Comparison of ENCODE assay signal across 1 cellular context in genomic region chr2:202035089-202035940, GRCh38.
TF ChIP-seq lines count a peak whose summit lies in the region.

No MANE protein-coding gene starts in this region.

TF ChIP-seq in WTC11, 78 proteins besides CTCF, POLR2A, EP300 and RAD21 (continued from another document):
- no peak for TF ChIP-seq ZNF425 (CRISPR knock-in tag; conservative IDR thresholded peaks at IDR 0.05)
- TF ChIP-seq HMGXB4 (CRISPR knock-in tag; IDR thresholded peaks at IDR 0.05), result peak; percentile 81; the same call in 1 of the 2 replicates
- TF ChIP-seq, protein P1, sequence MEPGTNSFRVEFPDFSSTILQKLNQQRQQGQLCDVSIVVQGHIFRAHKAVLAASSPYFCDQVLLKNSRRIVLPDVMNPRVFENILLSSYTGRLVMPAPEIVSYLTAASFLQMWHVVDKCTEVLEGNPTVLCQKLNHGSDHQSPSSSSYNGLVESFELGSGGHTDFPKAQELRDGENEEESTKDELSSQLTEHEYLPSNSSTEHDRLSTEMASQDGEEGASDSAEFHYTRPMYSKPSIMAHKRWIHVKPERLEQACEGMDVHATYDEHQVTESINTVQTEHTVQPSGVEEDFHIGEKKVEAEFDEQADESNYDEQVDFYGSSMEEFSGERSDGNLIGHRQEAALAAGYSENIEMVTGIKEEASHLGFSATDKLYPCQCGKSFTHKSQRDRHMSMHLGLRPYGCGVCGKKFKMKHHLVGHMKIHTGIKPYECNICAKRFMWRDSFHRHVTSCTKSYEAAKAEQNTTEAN (CRISPR knock-in tag; IDR thresholded peaks at IDR 0.05), result peak; percentile 74
- TF ChIP-seq TEAD4 (CRISPR knock-in tag; IDR thresholded peaks at IDR 0.05), result no peak
- TF ChIP-seq ZNF219 (CRISPR knock-in tag; IDR thresholded peaks at IDR 0.05; ENCODE audit: borderline replicate concordance), result peak; percentile 74; the same call in 1 of the 2 replicates
- TF ChIP-seq NFE2L1 (CRISPR knock-in tag; IDR thresholded peaks at IDR 0.05), result peak; percentile 66
- no peak for TF ChIP-seq RELA (CRISPR knock-in tag; IDR thresholded peaks at IDR 0.05; ENCODE audit: borderline replicate concordance)
- TF ChIP-seq CDX4 (CRISPR knock-in tag; IDR thresholded peaks at IDR 0.05; ENCODE audit: borderline replicate concordance), result no peak
- TF ChIP-seq AR (CRISPR knock-in tag; IDR thresholded peaks at IDR 0.05), result no peak
- 0 out of 2 replicates have a peak, but pooled peaks have one; percentile 9 for TF ChIP-seq NR3C1 (CRISPR knock-in tag; conservative IDR thresholded peaks at IDR 0.05; ENCODE audit: low read depth)
- TF ChIP-seq, protein P2, sequence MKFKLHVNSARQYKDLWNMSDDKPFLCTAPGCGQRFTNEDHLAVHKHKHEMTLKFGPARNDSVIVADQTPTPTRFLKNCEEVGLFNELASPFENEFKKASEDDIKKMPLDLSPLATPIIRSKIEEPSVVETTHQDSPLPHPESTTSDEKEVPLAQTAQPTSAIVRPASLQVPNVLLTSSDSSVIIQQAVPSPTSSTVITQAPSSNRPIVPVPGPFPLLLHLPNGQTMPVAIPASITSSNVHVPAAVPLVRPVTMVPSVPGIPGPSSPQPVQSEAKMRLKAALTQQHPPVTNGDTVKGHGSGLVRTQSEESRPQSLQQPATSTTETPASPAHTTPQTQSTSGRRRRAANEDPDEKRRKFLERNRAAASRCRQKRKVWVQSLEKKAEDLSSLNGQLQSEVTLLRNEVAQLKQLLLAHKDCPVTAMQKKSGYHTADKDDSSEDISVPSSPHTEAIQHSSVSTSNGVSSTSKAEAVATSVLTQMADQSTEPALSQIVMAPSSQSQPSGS (CRISPR knock-in tag; IDR thresholded peaks at IDR 0.05; ENCODE audit: borderline replicate concordance, low read depth), result no peak
- TF ChIP-seq ZNF671 (CRISPR knock-in tag; IDR thresholded peaks at IDR 0.05), result no peak
- TF ChIP-seq PRDM15 (CRISPR knock-in tag; IDR thresholded peaks at IDR 0.05), result no peak
- TF ChIP-seq ZBTB21 (CRISPR knock-in tag; IDR thresholded peaks at IDR 0.05; ENCODE audit: borderline replicate concordance), result no peak
- TF ChIP-seq, protein P3, sequence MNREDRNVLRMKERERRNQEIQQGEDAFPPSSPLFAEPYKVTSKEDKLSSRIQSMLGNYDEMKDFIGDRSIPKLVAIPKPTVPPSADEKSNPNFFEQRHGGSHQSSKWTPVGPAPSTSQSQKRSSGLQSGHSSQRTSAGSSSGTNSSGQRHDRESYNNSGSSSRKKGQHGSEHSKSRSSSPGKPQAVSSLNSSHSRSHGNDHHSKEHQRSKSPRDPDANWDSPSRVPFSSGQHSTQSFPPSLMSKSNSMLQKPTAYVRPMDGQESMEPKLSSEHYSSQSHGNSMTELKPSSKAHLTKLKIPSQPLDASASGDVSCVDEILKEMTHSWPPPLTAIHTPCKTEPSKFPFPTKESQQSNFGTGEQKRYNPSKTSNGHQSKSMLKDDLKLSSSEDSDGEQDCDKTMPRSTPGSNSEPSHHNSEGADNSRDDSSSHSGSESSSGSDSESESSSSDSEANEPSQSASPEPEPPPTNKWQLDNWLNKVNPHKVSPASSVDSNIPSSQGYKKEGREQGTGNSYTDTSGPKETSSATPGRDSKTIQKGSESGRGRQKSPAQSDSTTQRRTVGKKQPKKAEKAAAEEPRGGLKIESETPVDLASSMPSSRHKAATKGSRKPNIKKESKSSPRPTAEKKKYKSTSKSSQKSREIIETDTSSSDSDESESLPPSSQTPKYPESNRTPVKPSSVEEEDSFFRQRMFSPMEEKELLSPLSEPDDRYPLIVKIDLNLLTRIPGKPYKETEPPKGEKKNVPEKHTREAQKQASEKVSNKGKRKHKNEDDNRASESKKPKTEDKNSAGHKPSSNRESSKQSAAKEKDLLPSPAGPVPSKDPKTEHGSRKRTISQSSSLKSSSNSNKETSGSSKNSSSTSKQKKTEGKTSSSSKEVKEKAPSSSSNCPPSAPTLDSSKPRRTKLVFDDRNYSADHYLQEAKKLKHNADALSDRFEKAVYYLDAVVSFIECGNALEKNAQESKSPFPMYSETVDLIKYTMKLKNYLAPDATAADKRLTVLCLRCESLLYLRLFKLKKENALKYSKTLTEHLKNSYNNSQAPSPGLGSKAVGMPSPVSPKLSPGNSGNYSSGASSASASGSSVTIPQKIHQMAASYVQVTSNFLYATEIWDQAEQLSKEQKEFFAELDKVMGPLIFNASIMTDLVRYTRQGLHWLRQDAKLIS (CRISPR knock-in tag; IDR thresholded peaks at IDR 0.05; ENCODE audit: borderline replicate concordance), result 0 out of 2 replicates have a peak, but pooled peaks have one; percentile 62
- TF ChIP-seq, protein P4, sequence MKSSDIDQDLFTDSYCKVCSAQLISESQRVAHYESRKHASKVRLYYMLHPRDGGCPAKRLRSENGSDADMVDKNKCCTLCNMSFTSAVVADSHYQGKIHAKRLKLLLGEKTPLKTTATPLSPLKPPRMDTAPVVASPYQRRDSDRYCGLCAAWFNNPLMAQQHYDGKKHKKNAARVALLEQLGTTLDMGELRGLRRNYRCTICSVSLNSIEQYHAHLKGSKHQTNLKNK (CRISPR knock-in tag; IDR thresholded peaks at IDR 0.05), result no peak
- no peak for TF ChIP-seq GRHL2 (CRISPR knock-in tag; IDR thresholded peaks at IDR 0.05; ENCODE audit: insufficient replicate concordance, severe bottlenecking)
- no peak for TF ChIP-seq EMX1 (CRISPR knock-in tag; IDR thresholded peaks at IDR 0.05)
- TF ChIP-seq ELF4 (CRISPR knock-in tag; IDR thresholded peaks at IDR 0.05; ENCODE audit: low read depth), result no peak
- no peak for TF ChIP-seq ZNF532 (CRISPR knock-in tag; IDR thresholded peaks at IDR 0.05; ENCODE audit: borderline replicate concordance)
- no peak for TF ChIP-seq ATF6 (CRISPR knock-in tag; IDR thresholded peaks at IDR 0.05)
